Comparison of ENCODE assay signal across 34 cellular contexts in the genomic region with DNA sequence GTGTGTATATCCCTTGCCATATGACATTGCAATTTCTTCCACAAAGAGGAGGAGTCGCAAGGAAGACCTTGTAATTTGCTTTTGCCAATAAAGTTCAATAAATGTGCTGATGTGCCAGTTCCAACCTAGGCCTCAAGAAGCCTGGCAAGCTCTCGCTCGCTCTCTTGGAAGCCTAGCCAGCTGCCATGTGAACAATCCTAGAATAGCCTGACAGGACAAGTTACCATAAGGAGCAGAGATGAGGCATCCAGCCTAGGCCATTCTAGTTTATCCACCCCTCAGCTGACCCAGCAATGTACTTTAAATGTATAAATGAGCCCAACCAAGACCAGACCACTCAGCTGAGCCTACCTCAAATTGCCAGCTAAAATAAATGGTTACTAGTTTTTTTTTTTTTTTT.
"Had no signal": no experiment of that assay in that cellular context is flagged by ENCODE, and none has a peak within 500 bp of the region (broad histone marks: within the 10 kb centered on the region; RNA-seq: fewer than 3 reads in every experiment).

No MANE protein-coding gene starts in this region.

- DNase-seq: Karpas-422, Kasumi-1, KBM-7, KG1, MG63, MM.1S, MV-4-11, NCI-H1048, NCI-H1092, NCI-H1092 treated with DMSO at 0.1 percent for 48 hours, NCI-H1105, NCI-H1105 treated with DMSO at 0.1 percent for 48 hours, NCI-H1417, NCI-H1417 treated with DMSO at 0.1 percent for 48 hours, NCI-H1436, NCI-H1436 treated with DMSO at 0.1 percent for 48 hours, NCI-H146, NCI-H1694, NCI-H1694 treated with DMSO at 0.1 percent for 48 hours, NCI-H187, NCI-H187 treated with DMSO at 0.1 percent for 48 hours, NCI-H1930, NCI-H2029, NCI-H2029 treated with DMSO at 0.1 percent for 48 hours, NCI-H2081, NCI-H2081 treated with DMSO at 0.1 percent for 48 hours, NCI-H2107, NCI-H2171, NCI-H2171 treated with DMSO at 0.1 percent for 48 hours, NCI-H2227 treated with DMSO at 0.1 percent for 48 hours, NCI-H226, NCI-H345, NCI-H446 treated with DMSO at 0.1 percent for 48 hours had no signal

- H3K27ac ChIP-seq: KMS-11 had no signal

- H3K9me3 ChIP-seq: MG63 had no signal

- H3K4me3 ChIP-seq: MG63 had no signal

- H3K36me3 ChIP-seq: MG63 had no signal

- H3K27me3 ChIP-seq: MG63 had no signal
